Comparison of ENCODE assay signal across 1 cellular context in the genomic region with DNA sequence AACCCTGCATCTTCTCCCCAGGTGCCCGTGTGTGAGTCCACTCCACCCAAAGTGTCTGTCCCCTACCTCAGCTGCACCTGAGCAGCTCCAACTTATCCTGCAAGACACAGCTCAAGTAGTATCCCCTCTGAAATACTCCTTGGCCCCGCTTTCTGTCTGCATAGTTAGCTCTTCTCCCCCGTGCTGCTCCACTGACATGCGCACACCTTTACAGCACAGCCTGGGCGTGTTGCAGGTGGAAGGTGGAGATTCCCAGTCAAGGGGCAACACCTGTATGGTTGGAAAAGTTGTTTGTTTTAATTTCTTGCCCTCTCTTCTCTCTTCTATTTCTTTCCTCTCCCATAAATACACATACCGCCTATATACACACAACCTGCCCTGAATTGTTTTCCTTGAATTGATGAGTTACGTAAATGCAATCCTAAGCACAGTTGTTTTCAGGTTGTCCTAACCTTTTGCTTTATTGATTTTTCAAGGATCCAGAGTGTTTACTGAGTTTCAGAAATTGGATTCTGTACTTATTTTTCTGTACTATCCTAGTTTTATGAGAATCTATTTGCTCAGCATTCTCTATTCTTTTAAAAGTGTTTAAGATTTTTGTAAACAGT.
TF ChIP-seq lines count a peak whose summit lies in the region.

No MANE protein-coding gene starts in this region.

TF ChIP-seq in HepG2, 621 proteins besides CTCF, POLR2A, EP300 and RAD21 (continued from another document and continues in another):
- TF ChIP-seq, protein P1, sequence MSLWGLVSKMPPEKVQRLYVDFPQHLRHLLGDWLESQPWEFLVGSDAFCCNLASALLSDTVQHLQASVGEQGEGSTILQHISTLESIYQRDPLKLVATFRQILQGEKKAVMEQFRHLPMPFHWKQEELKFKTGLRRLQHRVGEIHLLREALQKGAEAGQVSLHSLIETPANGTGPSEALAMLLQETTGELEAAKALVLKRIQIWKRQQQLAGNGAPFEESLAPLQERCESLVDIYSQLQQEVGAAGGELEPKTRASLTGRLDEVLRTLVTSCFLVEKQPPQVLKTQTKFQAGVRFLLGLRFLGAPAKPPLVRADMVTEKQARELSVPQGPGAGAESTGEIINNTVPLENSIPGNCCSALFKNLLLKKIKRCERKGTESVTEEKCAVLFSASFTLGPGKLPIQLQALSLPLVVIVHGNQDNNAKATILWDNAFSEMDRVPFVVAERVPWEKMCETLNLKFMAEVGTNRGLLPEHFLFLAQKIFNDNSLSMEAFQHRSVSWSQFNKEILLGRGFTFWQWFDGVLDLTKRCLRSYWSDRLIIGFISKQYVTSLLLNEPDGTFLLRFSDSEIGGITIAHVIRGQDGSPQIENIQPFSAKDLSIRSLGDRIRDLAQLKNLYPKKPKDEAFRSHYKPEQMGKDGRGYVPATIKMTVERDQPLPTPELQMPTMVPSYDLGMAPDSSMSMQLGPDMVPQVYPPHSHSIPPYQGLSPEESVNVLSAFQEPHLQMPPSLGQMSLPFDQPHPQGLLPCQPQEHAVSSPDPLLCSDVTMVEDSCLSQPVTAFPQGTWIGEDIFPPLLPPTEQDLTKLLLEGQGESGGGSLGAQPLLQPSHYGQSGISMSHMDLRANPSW (CRISPR knock-in tag; IDR thresholded peaks at IDR 0.05; ENCODE audit: borderline replicate concordance): 0 out of 2 replicates have a peak, but pooled peaks have one; percentile 44
- TF ChIP-seq, protein P2, sequence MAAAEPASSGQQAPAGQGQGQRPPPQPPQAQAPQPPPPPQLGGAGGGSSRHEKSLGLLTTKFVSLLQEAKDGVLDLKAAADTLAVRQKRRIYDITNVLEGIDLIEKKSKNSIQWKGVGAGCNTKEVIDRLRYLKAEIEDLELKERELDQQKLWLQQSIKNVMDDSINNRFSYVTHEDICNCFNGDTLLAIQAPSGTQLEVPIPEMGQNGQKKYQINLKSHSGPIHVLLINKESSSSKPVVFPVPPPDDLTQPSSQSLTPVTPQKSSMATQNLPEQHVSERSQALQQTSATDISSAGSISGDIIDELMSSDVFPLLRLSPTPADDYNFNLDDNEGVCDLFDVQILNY (CRISPR knock-in tag; conservative IDR thresholded peaks at IDR 0.05): no peak
- TF ChIP-seq ZBTB7B (CRISPR knock-in tag; IDR thresholded peaks at IDR 0.05) (0 out of 2 replicates have a peak, but pooled peaks have one; percentile 32), FOXA3 (CRISPR knock-in tag; IDR thresholded peaks at IDR 0.05) (peak; percentile 95), ZBTB33 (CRISPR knock-in tag; IDR thresholded peaks at IDR 0.05) (peak; percentile 41; the same call in 1 of the 2 replicates), RERE (CRISPR knock-in tag; IDR thresholded peaks at IDR 0.05; ENCODE audit: low read depth) (peak; percentile 70; the same call in 1 of the 2 replicates), ZNF350 (CRISPR knock-in tag; IDR thresholded peaks at IDR 0.05; ENCODE audit: borderline replicate concordance, low read depth) (peak; percentile 59; the same call in 1 of the 2 replicates), SAP130 (CRISPR knock-in tag; IDR thresholded peaks at IDR 0.05; ENCODE audit: low read depth) (peak; percentile 64), ZBTB25 (CRISPR knock-in tag; IDR thresholded peaks at IDR 0.05) (0 out of 2 replicates have a peak, but pooled peaks have one; percentile 53), ONECUT2 (CRISPR knock-in tag; IDR thresholded peaks at IDR 0.05) (peak; percentile 96), ZSCAN31 (CRISPR knock-in tag; IDR thresholded peaks at IDR 0.05; ENCODE audit: low read depth) (0 out of 2 replicates have a peak, but pooled peaks have one; percentile 39), ZMYM3 (CRISPR knock-in tag; IDR thresholded peaks at IDR 0.05) (no peak), ELF3 (CRISPR knock-in tag; IDR thresholded peaks at IDR 0.05) (peak; percentile 78), MED1 (CRISPR knock-in tag; IDR thresholded peaks at IDR 0.05) (peak; percentile 79), SRSF1 (optimal IDR thresholded peaks at IDR 0.05; ENCODE audit: low read depth, low read length) (no peak), ZNF34 (CRISPR knock-in tag; IDR thresholded peaks at IDR 0.05; ENCODE audit: borderline replicate concordance) (no peak), ZNF776 (CRISPR knock-in tag; IDR thresholded peaks at IDR 0.05) (no peak), KAT8 (CRISPR knock-in tag; IDR thresholded peaks at IDR 0.05) (peak; percentile 66), ZNF367 (CRISPR knock-in tag; IDR thresholded peaks at IDR 0.05; ENCODE audit: borderline replicate concordance) (no peak), ZBTB42 (CRISPR knock-in tag; IDR thresholded peaks at IDR 0.05) (no peak), ZNF33A (CRISPR knock-in tag; IDR thresholded peaks at IDR 0.05; ENCODE audit: borderline replicate concordance) (peak; percentile 27; the same call in 1 of the 2 replicates), ZNF207 (IDR thresholded peaks at IDR 0.05; ENCODE audit: borderline replicate concordance) (no peak), CCAR2 (optimal IDR thresholded peaks at IDR 0.05; ENCODE audit: low read depth, low read length) (no peak), FLYWCH1 (CRISPR knock-in tag; IDR thresholded peaks at IDR 0.05) (no peak), ZNF546 (CRISPR knock-in tag; conservative IDR thresholded peaks at IDR 0.05) (no peak), ATF4 (CRISPR knock-in tag; IDR thresholded peaks at IDR 0.05) (peak in 1 of 2 experiments; percentile 52; a peak in 1 of 4 replicates), FOXK1 (CRISPR knock-in tag; IDR thresholded peaks at IDR 0.05; ENCODE audit: borderline replicate concordance, low read depth) (peak; percentile 89; the same call in 1 of the 2 replicates)
- TF ChIP-seq, protein P3, sequence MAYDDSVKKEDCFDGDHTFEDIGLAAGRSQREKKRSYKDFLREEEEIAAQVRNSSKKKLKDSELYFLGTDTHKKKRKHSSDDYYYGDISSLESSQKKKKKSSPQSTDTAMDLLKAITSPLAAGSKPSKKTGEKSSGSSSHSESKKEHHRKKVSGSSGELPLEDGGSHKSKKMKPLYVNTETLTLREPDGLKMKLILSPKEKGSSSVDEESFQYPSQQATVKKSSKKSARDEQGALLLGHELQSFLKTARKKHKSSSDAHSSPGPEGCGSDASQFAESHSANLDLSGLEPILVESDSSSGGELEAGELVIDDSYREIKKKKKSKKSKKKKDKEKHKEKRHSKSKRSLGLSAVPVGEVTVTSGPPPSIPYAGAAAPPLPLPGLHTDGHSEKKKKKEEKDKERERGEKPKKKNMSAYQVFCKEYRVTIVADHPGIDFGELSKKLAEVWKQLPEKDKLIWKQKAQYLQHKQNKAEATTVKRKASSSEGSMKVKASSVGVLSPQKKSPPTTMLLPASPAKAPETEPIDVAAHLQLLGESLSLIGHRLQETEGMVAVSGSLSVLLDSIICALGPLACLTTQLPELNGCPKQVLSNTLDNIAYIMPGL (CRISPR knock-in tag; IDR thresholded peaks at IDR 0.05; ENCODE audit: borderline replicate concordance in 1 of 2, low read depth in 1 of 2): peak in 1 of 2 experiments; percentile 36; a peak in 1 of 4 replicates
- TF ChIP-seq, protein P4, sequence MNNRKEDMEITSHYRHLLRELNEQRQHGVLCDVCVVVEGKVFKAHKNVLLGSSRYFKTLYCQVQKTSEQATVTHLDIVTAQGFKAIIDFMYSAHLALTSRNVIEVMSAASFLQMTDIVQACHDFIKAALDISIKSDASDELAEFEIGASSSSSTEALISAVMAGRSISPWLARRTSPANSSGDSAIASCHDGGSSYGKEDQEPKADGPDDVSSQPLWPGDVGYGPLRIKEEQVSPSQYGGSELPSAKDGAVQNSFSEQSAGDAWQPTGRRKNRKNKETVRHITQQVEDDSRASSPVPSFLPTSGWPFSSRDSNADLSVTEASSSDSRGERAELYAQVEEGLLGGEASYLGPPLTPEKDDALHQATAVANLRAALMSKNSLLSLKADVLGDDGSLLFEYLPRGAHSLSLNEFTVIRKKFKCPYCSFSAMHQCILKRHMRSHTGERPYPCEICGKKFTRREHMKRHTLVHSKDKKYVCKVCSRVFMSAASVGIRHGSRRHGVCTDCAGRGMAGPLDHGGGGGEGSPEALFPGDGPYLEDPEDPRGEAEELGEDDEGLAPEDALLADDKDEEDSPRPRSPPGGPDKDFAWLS (CRISPR knock-in tag; IDR thresholded peaks at IDR 0.05; ENCODE audit: borderline replicate concordance): no peak
- TF ChIP-seq, protein P5, sequence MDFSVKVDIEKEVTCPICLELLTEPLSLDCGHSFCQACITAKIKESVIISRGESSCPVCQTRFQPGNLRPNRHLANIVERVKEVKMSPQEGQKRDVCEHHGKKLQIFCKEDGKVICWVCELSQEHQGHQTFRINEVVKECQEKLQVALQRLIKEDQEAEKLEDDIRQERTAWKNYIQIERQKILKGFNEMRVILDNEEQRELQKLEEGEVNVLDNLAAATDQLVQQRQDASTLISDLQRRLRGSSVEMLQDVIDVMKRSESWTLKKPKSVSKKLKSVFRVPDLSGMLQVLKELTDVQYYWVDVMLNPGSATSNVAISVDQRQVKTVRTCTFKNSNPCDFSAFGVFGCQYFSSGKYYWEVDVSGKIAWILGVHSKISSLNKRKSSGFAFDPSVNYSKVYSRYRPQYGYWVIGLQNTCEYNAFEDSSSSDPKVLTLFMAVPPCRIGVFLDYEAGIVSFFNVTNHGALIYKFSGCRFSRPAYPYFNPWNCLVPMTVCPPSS (IDR thresholded peaks at IDR 0.05): no peak
